Comparison of ENCODE assay signal across 3 cellular contexts in genomic region chr20:1588166-1588868, GRCh38.
TF ChIP-seq lines count a peak whose summit lies in the region.

No MANE protein-coding gene starts in this region.

TF ChIP-seq in liver, 16 proteins besides CTCF, POLR2A, EP300 and RAD21:
- TF ChIP-seq, protein P1, sequence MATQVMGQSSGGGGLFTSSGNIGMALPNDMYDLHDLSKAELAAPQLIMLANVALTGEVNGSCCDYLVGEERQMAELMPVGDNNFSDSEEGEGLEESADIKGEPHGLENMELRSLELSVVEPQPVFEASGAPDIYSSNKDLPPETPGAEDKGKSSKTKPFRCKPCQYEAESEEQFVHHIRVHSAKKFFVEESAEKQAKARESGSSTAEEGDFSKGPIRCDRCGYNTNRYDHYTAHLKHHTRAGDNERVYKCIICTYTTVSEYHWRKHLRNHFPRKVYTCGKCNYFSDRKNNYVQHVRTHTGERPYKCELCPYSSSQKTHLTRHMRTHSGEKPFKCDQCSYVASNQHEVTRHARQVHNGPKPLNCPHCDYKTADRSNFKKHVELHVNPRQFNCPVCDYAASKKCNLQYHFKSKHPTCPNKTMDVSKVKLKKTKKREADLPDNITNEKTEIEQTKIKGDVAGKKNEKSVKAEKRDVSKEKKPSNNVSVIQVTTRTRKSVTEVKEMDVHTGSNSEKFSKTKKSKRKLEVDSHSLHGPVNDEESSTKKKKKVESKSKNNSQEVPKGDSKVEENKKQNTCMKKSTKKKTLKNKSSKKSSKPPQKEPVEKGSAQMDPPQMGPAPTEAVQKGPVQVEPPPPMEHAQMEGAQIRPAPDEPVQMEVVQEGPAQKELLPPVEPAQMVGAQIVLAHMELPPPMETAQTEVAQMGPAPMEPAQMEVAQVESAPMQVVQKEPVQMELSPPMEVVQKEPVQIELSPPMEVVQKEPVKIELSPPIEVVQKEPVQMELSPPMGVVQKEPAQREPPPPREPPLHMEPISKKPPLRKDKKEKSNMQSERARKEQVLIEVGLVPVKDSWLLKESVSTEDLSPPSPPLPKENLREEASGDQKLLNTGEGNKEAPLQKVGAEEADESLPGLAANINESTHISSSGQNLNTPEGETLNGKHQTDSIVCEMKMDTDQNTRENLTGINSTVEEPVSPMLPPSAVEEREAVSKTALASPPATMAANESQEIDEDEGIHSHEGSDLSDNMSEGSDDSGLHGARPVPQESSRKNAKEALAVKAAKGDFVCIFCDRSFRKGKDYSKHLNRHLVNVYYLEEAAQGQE (IDR thresholded peaks at IDR 0.05): no peak
- TF ChIP-seq, protein P2, sequence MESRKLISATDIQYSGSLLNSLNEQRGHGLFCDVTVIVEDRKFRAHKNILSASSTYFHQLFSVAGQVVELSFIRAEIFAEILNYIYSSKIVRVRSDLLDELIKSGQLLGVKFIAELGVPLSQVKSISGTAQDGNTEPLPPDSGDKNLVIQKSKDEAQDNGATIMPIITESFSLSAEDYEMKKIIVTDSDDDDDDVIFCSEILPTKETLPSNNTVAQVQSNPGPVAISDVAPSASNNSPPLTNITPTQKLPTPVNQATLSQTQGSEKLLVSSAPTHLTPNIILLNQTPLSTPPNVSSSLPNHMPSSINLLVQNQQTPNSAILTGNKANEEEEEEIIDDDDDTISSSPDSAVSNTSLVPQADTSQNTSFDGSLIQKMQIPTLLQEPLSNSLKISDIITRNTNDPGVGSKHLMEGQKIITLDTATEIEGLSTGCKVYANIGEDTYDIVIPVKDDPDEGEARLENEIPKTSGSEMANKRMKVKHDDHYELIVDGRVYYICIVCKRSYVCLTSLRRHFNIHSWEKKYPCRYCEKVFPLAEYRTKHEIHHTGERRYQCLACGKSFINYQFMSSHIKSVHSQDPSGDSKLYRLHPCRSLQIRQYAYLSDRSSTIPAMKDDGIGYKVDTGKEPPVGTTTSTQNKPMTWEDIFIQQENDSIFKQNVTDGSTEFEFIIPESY (IDR thresholded peaks at IDR 0.05): no peak
- TF ChIP-seq ATF3 (IDR thresholded peaks at IDR 0.05) (no peak), SP1 (IDR thresholded peaks at IDR 0.05) (no peak), FOXA1 (IDR thresholded peaks at IDR 0.05) (no peak), NR2F2 (IDR thresholded peaks at IDR 0.05) (no peak), HNF4G (IDR thresholded peaks at IDR 0.05) (no peak), JUND (IDR thresholded peaks at IDR 0.05) (no peak), TAF1 (conservative IDR thresholded peaks at IDR 0.05) (no peak), EGR1 (IDR thresholded peaks at IDR 0.05; ENCODE audit: low read depth in 2 of 2) (no peak), FOXA2 (IDR thresholded peaks at IDR 0.05) (no peak), GABPA (IDR thresholded peaks at IDR 0.05 in 1 of 2, conservative IDR thresholded peaks at IDR 0.05 in 1 of 2) (no peak), RXRA (IDR thresholded peaks at IDR 0.05) (no peak), HNF4A (conservative IDR thresholded peaks at IDR 0.05) (no peak), YY1 (IDR thresholded peaks at IDR 0.05) (no peak)
- TF ChIP-seq, protein P3, sequence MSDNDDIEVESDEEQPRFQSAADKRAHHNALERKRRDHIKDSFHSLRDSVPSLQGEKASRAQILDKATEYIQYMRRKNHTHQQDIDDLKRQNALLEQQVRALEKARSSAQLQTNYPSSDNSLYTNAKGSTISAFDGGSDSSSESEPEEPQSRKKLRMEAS (IDR thresholded peaks at IDR 0.05): no peak

TF ChIP-seq in HepG2, 621 proteins besides CTCF, POLR2A, EP300 and RAD21 (continues in another document):
- TF ChIP-seq RFXANK (CRISPR knock-in tag; IDR thresholded peaks at IDR 0.05) (no peak), BHLHE40 (IDR thresholded peaks at IDR 0.05; ENCODE audit: low read length) (no peak), HOMEZ (CRISPR knock-in tag; IDR thresholded peaks at IDR 0.05; ENCODE audit: low read depth) (no peak), TBX2 (CRISPR knock-in tag; IDR thresholded peaks at IDR 0.05; ENCODE audit: borderline replicate concordance) (no peak), ZNF615 (CRISPR knock-in tag; IDR thresholded peaks at IDR 0.05; ENCODE audit: borderline replicate concordance) (no peak), SAFB2 (CRISPR knock-in tag; IDR thresholded peaks at IDR 0.05; ENCODE audit: borderline replicate concordance, low read depth) (no peak), MXD1 (CRISPR knock-in tag; IDR thresholded peaks at IDR 0.05) (no peak), ZKSCAN8 (CRISPR knock-in tag; IDR thresholded peaks at IDR 0.05; ENCODE audit: borderline replicate concordance) (no peak)
- TF ChIP-seq, protein P4, sequence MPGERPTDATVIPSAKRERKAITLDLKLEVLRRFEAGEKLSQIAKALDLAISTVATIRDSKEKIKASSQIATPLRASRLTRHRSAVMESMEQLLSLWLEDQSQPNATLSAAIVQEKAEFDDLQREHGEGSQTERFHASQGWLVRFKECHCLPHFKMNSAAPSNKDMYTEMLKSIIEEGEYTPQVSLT (CRISPR knock-in tag; IDR thresholded peaks at IDR 0.05; ENCODE audit: borderline replicate concordance, low read depth): no peak
- TF ChIP-seq, protein P5, sequence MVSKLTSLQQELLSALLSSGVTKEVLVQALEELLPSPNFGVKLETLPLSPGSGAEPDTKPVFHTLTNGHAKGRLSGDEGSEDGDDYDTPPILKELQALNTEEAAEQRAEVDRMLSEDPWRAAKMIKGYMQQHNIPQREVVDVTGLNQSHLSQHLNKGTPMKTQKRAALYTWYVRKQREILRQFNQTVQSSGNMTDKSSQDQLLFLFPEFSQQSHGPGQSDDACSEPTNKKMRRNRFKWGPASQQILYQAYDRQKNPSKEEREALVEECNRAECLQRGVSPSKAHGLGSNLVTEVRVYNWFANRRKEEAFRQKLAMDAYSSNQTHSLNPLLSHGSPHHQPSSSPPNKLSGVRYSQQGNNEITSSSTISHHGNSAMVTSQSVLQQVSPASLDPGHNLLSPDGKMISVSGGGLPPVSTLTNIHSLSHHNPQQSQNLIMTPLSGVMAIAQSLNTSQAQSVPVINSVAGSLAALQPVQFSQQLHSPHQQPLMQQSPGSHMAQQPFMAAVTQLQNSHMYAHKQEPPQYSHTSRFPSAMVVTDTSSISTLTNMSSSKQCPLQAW (CRISPR knock-in tag; IDR thresholded peaks at IDR 0.05): no peak

TF ChIP-seq in SK-N-SH, 30 proteins besides CTCF, POLR2A, EP300 and RAD21:
- TF ChIP-seq ELF1 (IDR thresholded peaks at IDR 0.05) (no peak), FOSL2 (IDR thresholded peaks at IDR 0.05; ENCODE audit: borderline replicate concordance, low read depth) (no peak), NFIC (IDR thresholded peaks at IDR 0.05; ENCODE audit: borderline replicate concordance) (no peak), EZH2phosphoT487 (IDR thresholded peaks at IDR 0.05; ENCODE audit: borderline replicate concordance, low read depth) (no peak), SIN3A (IDR thresholded peaks at IDR 0.05; ENCODE audit: borderline replicate concordance, low read depth, low read length) (no peak), TAF1 (IDR thresholded peaks at IDR 0.05; ENCODE audit: borderline replicate concordance, low read depth, low read length) (no peak), IRF3 (IDR thresholded peaks at IDR 0.05; ENCODE audit: low read depth, low read length) (no peak), TCF12 (IDR thresholded peaks at IDR 0.05) (no peak), MEF2A (IDR thresholded peaks at IDR 0.05; ENCODE audit: borderline replicate concordance, low read depth) (no peak), GABPA (IDR thresholded peaks at IDR 0.05; ENCODE audit: low read depth) (no peak), JUND (IDR thresholded peaks at IDR 0.05) (no peak), TEAD4 (IDR thresholded peaks at IDR 0.05; ENCODE audit: borderline replicate concordance, insufficient read depth) (no peak), RXRA (IDR thresholded peaks at IDR 0.05; ENCODE audit: borderline replicate concordance, low read depth) (no peak), FOXM1 (IDR thresholded peaks at IDR 0.05; ENCODE audit: low read depth) (no peak), FOXJ3 (CRISPR knock-in tag; IDR thresholded peaks at IDR 0.05) (no peak), USF2 (IDR thresholded peaks at IDR 0.05; ENCODE audit: borderline replicate concordance, low read depth, low read length) (no peak), PBX3 (IDR thresholded peaks at IDR 0.05) (no peak)
- TF ChIP-seq, protein P1 (IDR thresholded peaks at IDR 0.05; ENCODE audit: low read depth, low read length): no peak
- TF ChIP-seq, protein P6, sequence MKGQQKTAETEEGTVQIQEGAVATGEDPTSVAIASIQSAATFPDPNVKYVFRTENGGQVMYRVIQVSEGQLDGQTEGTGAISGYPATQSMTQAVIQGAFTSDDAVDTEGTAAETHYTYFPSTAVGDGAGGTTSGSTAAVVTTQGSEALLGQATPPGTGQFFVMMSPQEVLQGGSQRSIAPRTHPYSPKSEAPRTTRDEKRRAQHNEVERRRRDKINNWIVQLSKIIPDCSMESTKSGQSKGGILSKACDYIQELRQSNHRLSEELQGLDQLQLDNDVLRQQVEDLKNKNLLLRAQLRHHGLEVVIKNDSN (IDR thresholded peaks at IDR 0.05; ENCODE audit: borderline replicate concordance, low read depth): no peak
- TF ChIP-seq, protein P3 (IDR thresholded peaks at IDR 0.05; ENCODE audit: low read depth): no peak
